In genomic region chr13:51584731-51585191, GRCh38 we compare ENCODE assay signal across 8 cellular contexts. TPM values are rescaled to one million over a fixed set of nuclear protein-coding genes. Genes with fewer than 3 reads are reported as not detected.
DNase-seq lines count a peak whose midpoint lies in the region; ATAC-seq and TF ChIP-seq lines count a peak whose summit lies in the region.

No MANE protein-coding gene starts in this region.

- peaks cover 3% of the 10 kb centered on the region for H3K4me1 ChIP-seq in BE2C
- peaks cover 16% of the 10 kb centered on the region for H3K4me1 ChIP-seq in OCI-LY7 (ENCODE audit: insufficient read depth, low read length, poor library complexity, severe bottlenecking)
- H3K4me1 ChIP-seq in gastroesophageal sphincter, result peaks cover 0 to 42% (median 4%) of the 10 kb centered on the region in 3 donors
- H3K4me1 ChIP-seq in thyroid gland, result peaks cover 17 to 25% of the 10 kb centered on the region in 2 donors

- H3K9me2 ChIP-seq in OCI-LY7 (ENCODE audit: insufficient read depth, low read length), result no peaks in the 10 kb centered on the region

- peak overlapping the region; percentile 96 for H3K4me3 ChIP-seq in BE2C (ENCODE audit: low read depth, low read length)
- peak overlapping the region; percentile 77 for H3K4me3 ChIP-seq in OCI-LY7 (ENCODE audit: low read depth, low read length, poor library complexity, severe bottlenecking)
- H3K4me3 ChIP-seq in gastroesophageal sphincter, result peak overlapping the region; percentile 68 to 72
- peak overlapping the region; percentile 72 to 98 (median 89) for H3K4me3 ChIP-seq in thyroid gland (replicated peaks in 1 of 3)

- H3K27me3 ChIP-seq in BE2C (no peaks in the 10 kb centered on the region), gastroesophageal sphincter (no peaks in the 10 kb centered on the region), thyroid gland (no peaks in the 10 kb centered on the region)

- CTCF ChIA-PET in OCI-LY7 (lab: Charles Lee; ENCODE audit: unreplicated experiment), result interaction anchor here (1.3 kb wide), 1 partner anchor 216 kb away, joined by 3 read pairs; no protein-coding TSS in a partner anchor

- peak; percentile 22 for ATAC-seq in GM19025 (IDR thresholded peaks at IDR 0.05; ENCODE audit: low read depth, unreplicated experiment)
- ATAC-seq in HG03196 (IDR thresholded peaks at IDR 0.05; ENCODE audit: unreplicated experiment), result peak; percentile 29
- ATAC-seq in gastroesophageal sphincter, result peak; percentile 3
- ATAC-seq in omental fat pad (ENCODE audit: low FRiP score), result peak; percentile 14

- H3K79me2 ChIP-seq in OCI-LY7 (ENCODE audit: insufficient read depth, low read depth, low read length), result peaks cover 22% of the 10 kb centered on the region; the same call in 1 of the 2 replicates

- H3K9me3 ChIP-seq in BE2C (no peaks in the 10 kb centered on the region), OCI-LY7 (ENCODE audit: low read length) (no peaks in the 10 kb centered on the region), gastroesophageal sphincter (no peaks in the 10 kb centered on the region), thyroid gland (no peaks in the 10 kb centered on the region)

- BruUV-seq in OCI-LY7 (replicated peaks; lab: Mats Ljungman, UMichigan), result no TSS peak

- 0% methylated on average over 1 of the region's 43 CpGs for WGBS in gastroesophageal sphincter (ENCODE audit: low coverage in 1 of 2), 2 donors
- 0 to 2% methylated on average over 3 to 6 of the region's 43 CpGs for WGBS in thyroid gland, 2 donors

- no peak for TF ChIP-seq EP300 in gastroesophageal sphincter (IDR thresholded peaks at IDR 0.05)

- TF ChIP-seq CTCF in BE2C (IDR thresholded peaks at IDR 0.05; ENCODE audit: low read depth, low read length), result peak; percentile 9; the same call in 1 of the 2 replicates
- 0 out of 2 replicates have a peak, but pooled peaks have one; percentile 11 for TF ChIP-seq CTCF in OCI-LY7 (conservative IDR thresholded peaks at IDR 0.05; ENCODE audit: low read length)
- peak in 2 of 4 experiments; percentile 18 to 29 for TF ChIP-seq CTCF in gastroesophageal sphincter (IDR thresholded peaks at IDR 0.05)
- TF ChIP-seq CTCF in omental fat pad (IDR thresholded peaks at IDR 0.05), result no peak
- peak in 2 of 6 experiments; percentile 10 to 12 for TF ChIP-seq CTCF in thyroid gland (IDR thresholded peaks at IDR 0.05)

- peak overlapping the region; percentile 84 for H2AFZ ChIP-seq in OCI-LY7 (ENCODE audit: low read length)

- H4K20me1 ChIP-seq in OCI-LY7 (ENCODE audit: insufficient read depth, low read length), result peaks cover 20% of the 10 kb centered on the region; the same call in 1 of the 2 replicates

- POLR2A ChIA-PET in OCI-LY7 (lab: Charles Lee), result interaction anchor here (0.8 to 3.1 kb wide), 5 partner anchors 11 to 137 kb away, joined by 3 to 16 read pairs (median 3); partner anchors contain the start of gene INTS6

- H3K27ac ChIP-seq in OCI-LY7 (ENCODE audit: low read depth, low read length, poor library complexity, severe bottlenecking) (peak overlapping the region; percentile 44), gastroesophageal sphincter (peak overlapping the region; percentile 41 to 96 (median 92)), thyroid gland (peak overlapping the region; percentile 84 to 96 (median 93))

- TF ChIP-seq POLR2A in gastroesophageal sphincter (IDR thresholded peaks at IDR 0.05), result no peak
- TF ChIP-seq POLR2A in thyroid gland (IDR thresholded peaks at IDR 0.05), result no peak

- intact Hi-C loops in OCI-LY7 (cut with micrococcal nuclease; ENCODE audit: unreplicated experiment), result loop anchor here (1.0 to 2.0 kb wide), 4 partner anchors 120 to 248 kb away; partner anchors contain the start of gene INTS6
- intact Hi-C loops in thyroid gland (cut with DNase I), result loop anchor here (5.0 kb wide), 1 partner anchor 127 kb away; no protein-coding TSS in a partner anchor

- H3K36me3 ChIP-seq in BE2C, result no peaks in the 10 kb centered on the region
- peaks cover 5% of the 10 kb centered on the region; the same call in 1 of the 2 replicates for H3K36me3 ChIP-seq in OCI-LY7 (ENCODE audit: insufficient read depth, low read length)
- no peaks in the 10 kb centered on the region for H3K36me3 ChIP-seq in gastroesophageal sphincter
- H3K36me3 ChIP-seq in thyroid gland, result no peaks in the 10 kb centered on the region

- peak overlapping the region; percentile 87 for H3K4me2 ChIP-seq in OCI-LY7 (ENCODE audit: low read length)

- DNase-seq in BE2C (peak; percentile 69), OCI-LY7 (ENCODE audit: low spot score) (peak; percentile 85), activated gamma-delta T cell treated with Interleukin-2 at 50 U/mL for 16 hours (peak; percentile 71), omental fat pad (ENCODE audit: low spot score) (peak; percentile 31), thyroid gland (peak; percentile 62 to 68)

RNA-seq across cellular contexts. Expression of gene WDFY2, which starts 0.5 kb away (rescaled TPM):
- 7.4 TPM for polyA plus RNA-seq in BE2C (2012; ENCODE audit: insufficient read depth, insufficient read length, low read depth)
- 6.4 and 8.2 TPM in 2 replicates for total RNA-seq in OCI-LY7 (2014; rRNA removed; shearing (Covaris generic))
- total RNA-seq in OCI-LY7 (2022) (18.1 and 18.5 TPM in 2 replicates), gastroesophageal sphincter (10 to 100 TPM in 2 of 4 donors, 1 to 10 TPM in 2; 5.2 to 11.5 (median 8.5) TPM), omental fat pad (10 to 100 TPM; 13.3 to 26.6 (median 15.8) TPM), thyroid gland (10 to 100 TPM; 15.8 to 23.9 (median 20.9) TPM)

Comparison
In these comparisons a context has a peak if more than half of its experiments do, and no peak if none do; other contexts are left out.
1. Peak in every context shown above with its lines: DNase-seq, ATAC-seq, H3K4me3 ChIP-seq and H3K27ac ChIP-seq.
2. DNase-seq: peak in every context shown above with its lines; median percentile 85 in OCI-LY7; 71 in activated gamma-delta T cell treated with Interleukin-2 at 50 U/mL for 16 hours; 69 in BE2C; 65 in thyroid gland; 31 in omental fat pad.
3. CTCF ChIP-seq: peak in BE2C (single experiment) and OCI-LY7 (single experiment); none in omental fat pad (0 of 3).